Comparison of ENCODE assay signal across 8 cellular contexts in the genomic region with DNA sequence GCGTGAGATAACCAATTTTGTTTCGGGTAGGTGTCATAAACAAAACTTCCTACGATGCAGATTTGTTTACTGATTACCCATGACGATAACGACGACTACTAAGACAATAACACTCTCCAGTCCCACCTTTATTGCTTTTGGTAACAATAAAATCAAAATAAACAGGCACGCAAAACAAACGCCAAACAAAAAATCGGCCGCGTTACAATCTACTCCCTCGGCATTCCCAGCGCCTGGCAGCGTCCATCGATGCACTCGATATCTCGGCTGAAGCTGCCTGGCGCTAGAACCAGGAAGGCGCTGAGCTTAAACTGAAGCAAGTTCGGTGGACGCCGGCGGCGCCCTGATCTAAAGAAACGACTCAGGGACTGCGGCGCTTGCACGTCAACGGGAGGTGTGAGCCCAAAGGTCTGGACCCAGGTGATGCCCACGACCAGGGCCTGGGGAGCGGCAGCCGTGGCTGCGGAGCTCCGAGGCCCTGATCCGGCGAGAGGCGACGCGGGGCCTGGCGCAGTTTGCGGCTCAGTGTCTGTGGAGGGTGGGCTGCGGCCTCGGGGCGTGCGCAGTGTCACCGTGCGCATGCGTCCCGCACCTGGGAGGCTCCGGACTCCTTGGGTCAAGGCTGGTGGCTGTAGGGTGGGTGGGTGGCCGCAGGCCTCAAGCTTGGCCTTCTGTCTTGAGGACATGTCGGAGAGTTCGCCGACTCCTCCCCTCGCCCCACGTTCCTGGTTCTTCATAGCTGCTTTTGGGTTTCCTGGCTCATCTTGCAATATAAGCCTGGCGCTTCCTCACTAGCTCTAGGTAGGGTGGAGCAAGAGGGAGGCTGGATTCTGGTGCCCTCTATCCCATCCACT. TPM values are rescaled to one million over a fixed set of nuclear protein-coding genes. Genes with fewer than 3 reads are reported as not detected.
DNase-seq lines count a peak whose midpoint lies in the region; ATAC-seq lines count a peak whose summit lies in the region.

Gene RSRC1, plus strand, starts transcription at position 286 of the 854 bp plus-strand sequence. CDS start 12,016 bp downstream, outside the sequence.

- DNase-seq in AG08396 (ENCODE audit: low spot score) (peak; percentile 88), NCI-H446 (lab: John Stamatoyannopoulos, UW) (peak; percentile 91 to 92), cerebellum (ENCODE audit: low spot score) (peak; percentile 82), kidney glomerular epithelial cell (lab: John Stamatoyannopoulos, UW) (peak; percentile 86)
- DNase-seq in activated CD4-positive, CD25-positive, alpha-beta regulatory T cell treated with anti-CD3 and anti-CD28 coated beads, Interleukin-2, amount 50 U/mL, for 72 hours, result peak; percentile 58
- DNase-seq in stimulated activated CD4-positive, alpha-beta T cell treated with anti-CD3 and anti-CD28 coated beads, Interleukin-15, amount 100 ng/mL, for 48 hours (ENCODE audit: low read depth in 2 of 2), result peak; percentile 67 to 70

- ATAC-seq in GM19023 (IDR thresholded peaks at IDR 0.05; ENCODE audit: unreplicated experiment) (peak; percentile 82), HG03342 (IDR thresholded peaks at IDR 0.05; ENCODE audit: unreplicated experiment) (peak; percentile 69)

RNA-seq across cellular contexts. Expression of gene RSRC1, which starts in this region (rescaled TPM):
- 58.3 TPM for total RNA-seq in cerebellum

Comparison
In these comparisons a context has a peak if more than half of its experiments do, and no peak if none do; other contexts are left out.
1. Peak in every context shown above with its lines: DNase-seq and ATAC-seq.